Comparison of ENCODE assay signal across 18 cellular contexts in genomic region chr7:156993021-156993924, GRCh38. TPM values are rescaled to one million over a fixed set of nuclear protein-coding genes. Genes with fewer than 3 reads are reported as not detected.
A peak's percentile ranks its signal among the peaks of the same experiment; 100 is the strongest.
DNase-seq lines count a peak whose midpoint lies in the region; ATAC-seq and TF ChIP-seq lines count a peak whose summit lies in the region.
"Had no signal": no experiment of that assay in that cellular context is flagged by ENCODE, and none has a peak within 500 bp of the region (broad histone marks: within the 10 kb centered on the region; RNA-seq: fewer than 3 reads in every experiment).

No MANE protein-coding gene starts in this region.

- CTCF ChIA-PET in SK-N-SH (lab: Yijun Ruan, JAX): interaction anchor here (0.7 to 3.0 kb wide), 8 partner anchors 9 to 371 kb away, joined by 3 to 14 read pairs (median 3); partner anchors contain the start of gene NOM1

- intact Hi-C loops in uterus (cut with DNase I; ENCODE audit: low total_unique reads) (no loop called here), prostate gland (cut with DNase I) (no loop called here)

- no peaks in the 10 kb centered on the region for H4K20me1 ChIP-seq in SK-N-SH (ENCODE audit: insufficient read depth)

- no peak for TF ChIP-seq RAD21 in SK-N-SH (IDR thresholded peaks at IDR 0.05; ENCODE audit: low read length)

- H3K27me3 ChIP-seq in SK-N-SH (ENCODE audit: insufficient read depth) (peaks cover 30% of the 10 kb centered on the region), uterus (peaks cover 0 to 6% of the 10 kb centered on the region in 2 donors), prostate gland (replicated peaks; ENCODE audit: insufficient read depth) (peaks cover 7% of the 10 kb centered on the region), gastroesophageal sphincter (peaks cover 95% of the 10 kb centered on the region)

- H3K79me2 ChIP-seq in SK-N-SH (ENCODE audit: insufficient read depth): no peaks in the 10 kb centered on the region
- H3K79me2 ChIP-seq: parathyroid adenoma had no signal

- no peak overlapping the region for H3K4me3 ChIP-seq in SK-N-SH (ENCODE audit: low read depth in 2 of 2, low read length in 1 of 2)
- H3K4me3 ChIP-seq in uterus: no peak overlapping the region
- H3K4me3 ChIP-seq in prostate gland: no peak overlapping the region
- no peak overlapping the region for H3K4me3 ChIP-seq in gastroesophageal sphincter

- H3K9ac ChIP-seq in SK-N-SH: no peak overlapping the region
- H3K9ac ChIP-seq: parathyroid adenoma had no signal

- no peak for ATAC-seq in gastroesophageal sphincter
- ATAC-seq: stimulated activated naive B cell treated with anti-CD40 and anti-IgM and Interleukin-4, amounts not matched to agents 10 μg/mL and 1 μg/mL and 100 μg/mL, for 72 hours; T-cell had no signal

- TF ChIP-seq EP300 in SK-N-SH (IDR thresholded peaks at IDR 0.05; ENCODE audit: borderline replicate concordance in 1 of 2, low read depth in 1 of 2, low read length in 1 of 2) (no peak), gastroesophageal sphincter (IDR thresholded peaks at IDR 0.05) (no peak)

- TF ChIP-seq CTCF in SK-N-SH (IDR thresholded peaks at IDR 0.05) (no peak), uterus (IDR thresholded peaks at IDR 0.05) (no peak), prostate gland (IDR thresholded peaks at IDR 0.05) (no peak), gastroesophageal sphincter (IDR thresholded peaks at IDR 0.05) (no peak)

- no peak for TF ChIP-seq POLR2A in uterus (IDR thresholded peaks at IDR 0.05)
- TF ChIP-seq POLR2A in prostate gland (IDR thresholded peaks at IDR 0.05): no peak
- no peak for TF ChIP-seq POLR2A in gastroesophageal sphincter (IDR thresholded peaks at IDR 0.05)

- peaks cover 0 to 10% of the 10 kb centered on the region in 2 experiments; a peak in 1 of 4 replicates for H3K4me1 ChIP-seq in SK-N-SH (ENCODE audit: control insufficient read depth in 1 of 2, insufficient read depth in 2 of 2, low read depth in 1 of 2, low read length in 1 of 2)
- no peaks in the 10 kb centered on the region for H3K4me1 ChIP-seq in uterus
- H3K4me1 ChIP-seq in prostate gland (replicated peaks): no peaks in the 10 kb centered on the region
- no peaks in the 10 kb centered on the region for H3K4me1 ChIP-seq in gastroesophageal sphincter
- H3K4me1 ChIP-seq: parathyroid adenoma had no signal

- H3K27ac ChIP-seq in SK-N-SH (ENCODE audit: low read depth in 2 of 2, low read length in 1 of 2): no peak overlapping the region
- H3K27ac ChIP-seq in uterus: no peak overlapping the region
- no peak overlapping the region for H3K27ac ChIP-seq in prostate gland
- H3K27ac ChIP-seq in gastroesophageal sphincter: no peak overlapping the region
- H3K27ac ChIP-seq: parathyroid adenoma, VCaP had no signal

- H2AFZ ChIP-seq in SK-N-SH (ENCODE audit: low read depth): no peak overlapping the region
- H2AFZ ChIP-seq: parathyroid adenoma had no signal

- POLR2A ChIA-PET in SK-N-SH (lab: Yijun Ruan, JAX): no interaction called here

- H3K9me3 ChIP-seq in SK-N-SH (no peaks in the 10 kb centered on the region), uterus (no peaks in the 10 kb centered on the region), prostate gland (no peaks in the 10 kb centered on the region), gastroesophageal sphincter (peaks cover 0 to 10% (median 0%) of the 10 kb centered on the region in 3 donors)

- DNase-seq in activated CD8-positive, alpha-beta memory T cell treated with anti-CD3 and anti-CD28 coated beads for 24 hours: peak; percentile 46
- DNase-seq in activated CD8-positive, alpha-beta memory T cell treated with anti-CD3 and anti-CD28 coated beads, Interleukin-2, amount 50 U/mL, for 4 hours: no peak
- DNase-seq in SK-N-SH: peak; percentile 61
- peak; percentile 51 for DNase-seq in islet precursor cell
- DNase-seq in uterus: peak; percentile 39 to 45
- no peak for DNase-seq in prostate gland (ENCODE audit: low spot score)
- no peak for DNase-seq in NCI-H1105 treated with DMSO at 0.1 percent for 48 hours (lab: John Stamatoyannopoulos, UW)
- DNase-seq: activated effector memory CD4-positive, alpha-beta T cell treated with anti-CD3 and anti-CD28 coated beads, Interleukin-2, amount 50 U/mL, for 16 hours; Karpas-422; NCI-H187; stimulated activated naive B cell treated with anti-CD40 and anti-IgM and Interleukin-4, amounts not matched to agents 10 μg/mL and 1 μg/mL and 100 μg/mL, for 72 hours; T-cell had no signal

- H3K9me2 ChIP-seq in SK-N-SH: no peaks in the 10 kb centered on the region

- WGBS in SK-N-SH (ENCODE audit: low lambda C conversion rate): 43% methylated on average over 30 of the region's 32 CpGs
- 66% methylated on average over 32 of the region's 32 CpGs for WGBS in prostate gland
- WGBS in gastroesophageal sphincter (ENCODE audit: low coverage in 1 of 2), 2 donors: 20 to 68% methylated on average over 4 to 12 of the region's 32 CpGs

- H3K36me3 ChIP-seq in SK-N-SH (replicated peaks in 1 of 2; ENCODE audit: control insufficient read depth in 1 of 2, insufficient read depth in 2 of 2, low read length in 1 of 2) (no peaks in the 10 kb centered on the region), uterus (no peaks in the 10 kb centered on the region), prostate gland (no peaks in the 10 kb centered on the region), gastroesophageal sphincter (no peaks in the 10 kb centered on the region)

- H3K4me2 ChIP-seq in SK-N-SH: no peak overlapping the region

- no peaks in the 10 kb centered on the region for H3F3A ChIP-seq in SK-N-SH (replicated peaks; ENCODE audit: insufficient read depth)

TF ChIP-seq in SK-N-SH, 30 proteins besides CTCF, POLR2A, EP300 and RAD21:
- TF ChIP-seq GATA2 (CRISPR knock-in tag; IDR thresholded peaks at IDR 0.05) (peak; percentile 68), TAF1 (IDR thresholded peaks at IDR 0.05; ENCODE audit: borderline replicate concordance, low read depth, low read length) (no peak)

RNA-seq across cellular contexts. Expression of gene MNX1, which starts 17.2 kb away (rescaled TPM):
- polyA plus RNA-seq in SK-N-SH (2012; rRNA removed): not detected in 2 replicates
- polyA plus RNA-seq in SK-N-SH (2012; cell fraction: cytosol; rRNA removed): not detected in 2 replicates
- not detected in 2 replicates for polyA plus RNA-seq in SK-N-SH (2012; cell fraction: nucleus; rRNA removed)
- under 1 TPM in 1 of 4 donors, not detected in 3; 0.28 TPM for total RNA-seq in uterus
- total RNA-seq in prostate gland: 1 to 10 TPM; 2.2 to 2.9 TPM
- total RNA-seq in gastroesophageal sphincter: not detected
- total RNA-seq: A673, fibroblast of villous mesenchyme had no signal
- polyA plus RNA-seq: CD14-positive monocyte had no signal

RNA-seq across cellular contexts. Expression of gene NOM1, which starts 43.8 kb away (rescaled TPM):
- polyA plus RNA-seq in SK-N-SH (2012; rRNA removed): 18.1 and 21.2 TPM in 2 replicates
- polyA plus RNA-seq in SK-N-SH (2012; cell fraction: cytosol; rRNA removed): 9.9 and 11.3 TPM in 2 replicates
- 53.1 and 72.3 TPM in 2 replicates for polyA plus RNA-seq in SK-N-SH (2012; cell fraction: nucleus; rRNA removed)
- total RNA-seq in uterus (10 to 100 TPM in 3 of 4 donors, 1 to 10 TPM in 1; 2.6 to 26.2 (median 20.4) TPM), prostate gland (10 to 100 TPM; 10.4 to 24.3 TPM), gastroesophageal sphincter (10 to 100 TPM; 15.1 to 20.7 (median 17.1) TPM)

Comparison
In these comparisons a context has a peak if more than half of its experiments do, and no peak if none do; other contexts are left out.
1. DNase-seq: peak in activated CD8-positive, alpha-beta memory T cell treated with anti-CD3 and anti-CD28 coated beads for 24 hours (single experiment), SK-N-SH (single experiment), islet precursor cell (single experiment) and uterus (2 of 2); none in activated CD8-positive, alpha-beta memory T cell treated with anti-CD3 and anti-CD28 coated beads, Interleukin-2, amount 50 U/mL, for 4 hours (single experiment), prostate gland (single experiment) and NCI-H1105 treated with DMSO at 0.1 percent for 48 hours (single experiment).